9 cellular contexts compared by ENCODE assay signal in the genomic region with DNA sequence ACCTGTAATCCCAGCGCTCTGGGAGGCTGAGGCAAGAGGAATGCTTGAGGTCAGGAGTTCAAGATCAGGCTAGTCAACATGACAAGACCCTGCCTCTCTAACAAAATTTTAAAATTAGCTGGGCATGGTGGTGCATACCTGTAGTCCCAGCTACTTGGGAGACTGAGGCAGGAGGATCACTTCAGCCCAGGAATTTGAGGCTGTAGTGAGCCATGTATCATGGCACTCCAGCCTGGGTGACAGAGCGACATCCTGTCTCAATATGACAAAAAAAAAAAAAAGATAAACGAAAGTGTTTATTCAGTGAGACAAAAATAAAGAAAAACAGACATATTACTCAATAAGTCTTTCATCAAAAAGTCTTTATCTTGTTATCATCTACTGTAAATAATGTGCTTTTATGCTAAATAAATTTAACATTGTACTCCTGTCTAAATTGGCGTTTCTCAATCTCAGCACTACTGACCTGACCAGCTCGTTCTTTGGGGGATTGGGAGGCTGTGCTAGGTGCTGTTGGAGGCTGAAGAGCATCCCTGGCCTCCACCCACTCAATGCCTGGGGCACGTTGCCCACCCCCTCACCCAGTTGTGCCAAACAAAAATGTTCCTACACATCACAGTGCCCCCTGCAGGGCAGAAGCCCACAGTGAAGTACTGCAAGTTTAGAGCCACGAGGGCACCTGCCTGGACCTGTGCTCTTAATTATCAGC. TPM values are rescaled to one million over a fixed set of nuclear protein-coding genes. Genes with fewer than 3 reads are reported as not detected.
A peak's percentile ranks its signal among the peaks of the same experiment; 100 is the strongest.
DNase-seq lines count a peak whose midpoint lies in the region; ATAC-seq and TF ChIP-seq lines count a peak whose summit lies in the region.
"Had no signal": no experiment of that assay in that cellular context is flagged by ENCODE, and none has a peak within 500 bp of the region (broad histone marks: within the 10 kb centered on the region; RNA-seq: fewer than 3 reads in every experiment).

No MANE protein-coding gene starts in this region.

- H3K4me1 Mint-ChIP-seq in activated T-cell treated with anti-CD3 and anti-CD28 coated beads, Interleukin-2, amount 50 U/mL, for 4 hours (ENCODE audit: low read depth) = no peaks in the 10 kb centered on the region

- no peaks in the 10 kb centered on the region for H3K27me3 Mint-ChIP-seq in activated T-cell treated with anti-CD3 and anti-CD28 coated beads, Interleukin-2, amount 50 U/mL, for 4 hours (ENCODE audit: low read depth)

- no peaks in the 10 kb centered on the region for H3K9me3 Mint-ChIP-seq in activated T-cell treated with anti-CD3 and anti-CD28 coated beads, Interleukin-2, amount 50 U/mL, for 4 hours

- peaks cover 22% of the 10 kb centered on the region for H3K36me3 Mint-ChIP-seq in activated T-cell treated with anti-CD3 and anti-CD28 coated beads, Interleukin-2, amount 50 U/mL, for 4 hours (ENCODE audit: insufficient read depth)

- H3K27ac ChIP-seq in foreskin keratinocyte = no peak overlapping the region

- no peaks in the 10 kb centered on the region for H3K27me3 ChIP-seq in foreskin keratinocyte

- ATAC-seq in foreskin keratinocyte = peak; percentile 33
- ATAC-seq in GM18873 (IDR thresholded peaks at IDR 0.05; ENCODE audit: low FRiP score, unreplicated experiment) = no peak
- no peak for ATAC-seq in activated CD4-positive, CD25-positive, alpha-beta regulatory T cell treated with anti-CD3 and anti-CD28 coated beads, Interleukin-2, amount 50 U/mL, for 24 hours
- no peak for ATAC-seq in activated T-cell treated with anti-CD3 and anti-CD28 coated beads, Interleukin-2, amount 50 U/mL, for 4 hours

- H3K4me3 Mint-ChIP-seq in activated T-cell treated with anti-CD3 and anti-CD28 coated beads, Interleukin-2, amount 50 U/mL, for 4 hours = no peak overlapping the region

- DNase-seq in AG09319 (ENCODE audit: extremely low read depth, low read depth) (no peak), OCI-M1 (lab: John Stamatoyannopoulos, UW) (peak; percentile 6), foreskin keratinocyte (peak in 1 of 2 donors; percentile 20), inferior parietal cortex (ENCODE audit: extremely low spot score) (no peak)
- no peak for DNase-seq in activated T-cell treated with anti-CD3 and anti-CD28 coated beads, Interleukin-2, amount 50 U/mL, for 4 hours
- DNase-seq: Right ventricle myocardium superior had no signal

- H3K4me1 ChIP-seq in foreskin keratinocyte = peaks cover 12% of the 10 kb centered on the region

- TF ChIP-seq CTCF in AG09319 (IDR thresholded peaks at IDR 0.05; ENCODE audit: low read depth, low read length) = peak; percentile 27
- peak; percentile 70 for TF ChIP-seq CTCF in GM12873 (IDR thresholded peaks at IDR 0.05; ENCODE audit: insufficient read depth, low read depth, low read length, missing control alignments)
- TF ChIP-seq CTCF in foreskin keratinocyte (conservative IDR thresholded peaks at IDR 0.05) = peak; percentile 52

RNA-seq across cellular contexts. Expression of a gene that starts 57.7 kb away (rescaled TPM):
- total RNA-seq in foreskin keratinocyte = 38.1 and 43.7 TPM in 2 replicates
- polyA plus RNA-seq in foreskin keratinocyte = 13.1 and 18.2 TPM in 2 replicates
- 10 to 100 TPM; 19.7 to 26.2 (median 20.7) TPM for total RNA-seq in activated T-cell treated with anti-CD3 and anti-CD28 coated beads, Interleukin-2, amount 50 U/mL, for 4 hours

RNA-seq across cellular contexts. Expression of a gene that starts 59.3 kb away (rescaled TPM):
- total RNA-seq in foreskin keratinocyte = not detected in 2 replicates
- polyA plus RNA-seq in foreskin keratinocyte = not detected in 2 replicates
- total RNA-seq in activated T-cell treated with anti-CD3 and anti-CD28 coated beads, Interleukin-2, amount 50 U/mL, for 4 hours = under 1 TPM; 0.43 to 0.66 (median 0.63) TPM
